In the genomic region with DNA sequence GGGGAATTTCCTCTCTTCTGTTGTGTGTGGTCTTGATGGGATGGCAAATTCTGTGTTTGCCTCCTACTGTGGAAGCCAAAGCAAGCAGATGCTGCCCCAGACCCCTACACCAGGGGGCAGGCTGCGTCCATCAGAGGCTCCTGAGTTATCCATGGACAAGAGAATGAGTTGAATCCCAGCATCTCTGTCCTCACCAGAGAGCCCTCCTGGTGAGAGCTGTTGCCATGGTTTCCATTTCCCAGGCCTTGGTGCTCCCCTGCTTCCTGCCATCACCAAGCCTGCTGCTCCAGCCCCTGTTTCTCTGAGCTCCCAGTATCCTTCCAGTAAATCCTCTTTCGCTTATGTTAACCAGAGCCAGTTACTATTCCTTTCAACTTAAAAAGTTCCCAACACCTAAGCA, we compare ENCODE assay signal across 8 cellular contexts. TPM values are rescaled to one million over a fixed set of nuclear protein-coding genes. Genes with fewer than 3 reads are reported as not detected.
A peak's percentile ranks its signal among the peaks of the same experiment; 100 is the strongest.
DNase-seq lines count a peak whose midpoint lies in the region; ATAC-seq and TF ChIP-seq lines count a peak whose summit lies in the region.

No MANE protein-coding gene starts in this region.

- TF ChIP-seq POLR2A in gastrocnemius medialis (IDR thresholded peaks at IDR 0.05), result no peak

- H3K27me3 ChIP-seq in left ventricle myocardium inferior (ENCODE audit: low read depth) (no peaks in the 10 kb centered on the region), gastrocnemius medialis (no peaks in the 10 kb centered on the region)

- TF ChIP-seq CTCF in WI38 (IDR thresholded peaks at IDR 0.05; ENCODE audit: low read depth, low read length) (peak; percentile 92), left ventricle myocardium inferior (IDR thresholded peaks at IDR 0.05; ENCODE audit: borderline replicate concordance) (peak; percentile 83), gastrocnemius medialis (IDR thresholded peaks at IDR 0.05 in 4 of 5, conservative IDR thresholded peaks at IDR 0.05 in 1 of 5) (peak in 3 of 5 experiments; percentile 37 to 38 (median 37))

- in situ Hi-C loops in gastrocnemius medialis (cut with MboI; ENCODE audit: low sequenced_read_pairs in 4 of 4), result loop anchor here in 2 of 4 donors (10.0 to 25.0 kb wide), 2 partner anchors 251 to 484 kb away; no protein-coding TSS in a partner anchor

- H3K27ac ChIP-seq in left ventricle myocardium inferior (replicated peaks), result no peak overlapping the region
- no peak overlapping the region for H3K27ac ChIP-seq in gastrocnemius medialis

- DNase-seq in AG08396 (ENCODE audit: low spot score) (peak; percentile 77), NCI-H2081 (lab: John Stamatoyannopoulos, UW) (peak; percentile 74 to 85), left ventricle myocardium inferior (peak; percentile 50), gastrocnemius medialis (no peak)

- intact Hi-C loops in left ventricle myocardium inferior (cut with micrococcal nuclease), result loop anchor here (5.0 kb wide), 1 partner anchor 259 kb away; no protein-coding TSS in a partner anchor
- intact Hi-C loops in gastrocnemius medialis (cut with DNase I; ENCODE audit: low total_unique reads), result loop anchor here (5.0 to 10.0 kb wide), 2 partner anchors 259 to 491 kb away; no protein-coding TSS in a partner anchor

- ATAC-seq in GM19351 (IDR thresholded peaks at IDR 0.05; ENCODE audit: unreplicated experiment) (peak; percentile 57), gastrocnemius medialis (no peak), HG03442 (IDR thresholded peaks at IDR 0.05; ENCODE audit: unreplicated experiment) (no peak), HG03039 (IDR thresholded peaks at IDR 0.05; ENCODE audit: unreplicated experiment) (no peak)

- H3K9me3 ChIP-seq in left ventricle myocardium inferior (replicated peaks) (no peaks in the 10 kb centered on the region), gastrocnemius medialis (no peaks in the 10 kb centered on the region)

- H3K4me1 ChIP-seq in left ventricle myocardium inferior, result peaks cover 11% of the 10 kb centered on the region
- peaks cover 8 to 10% of the 10 kb centered on the region in 2 donors for H3K4me1 ChIP-seq in gastrocnemius medialis

- no peak overlapping the region for H3K4me3 ChIP-seq in WI38 (ENCODE audit: low read depth, low read length)
- no peak overlapping the region for H3K4me3 ChIP-seq in left ventricle myocardium inferior
- H3K4me3 ChIP-seq in gastrocnemius medialis, result no peak overlapping the region

- no peaks in the 10 kb centered on the region for H3K36me3 ChIP-seq in left ventricle myocardium inferior
- H3K36me3 ChIP-seq in gastrocnemius medialis, result no peaks in the 10 kb centered on the region

RNA-seq across cellular contexts. Expression of a gene that starts 20.4 kb away (rescaled TPM):
- total RNA-seq in left ventricle myocardium inferior, result 35.1 TPM
- total RNA-seq in gastrocnemius medialis, result 10 to 100 TPM; 17.9 to 24.5 (median 22.1) TPM

Comparison
In these comparisons a context has a peak if more than half of its experiments do, and no peak if none do; other contexts are left out.
1. DNase-seq: peak in AG08396 (single experiment), NCI-H2081 (2 of 2) and left ventricle myocardium inferior (single experiment); none in gastrocnemius medialis (0 of 2).
2. CTCF ChIP-seq: peak in every context shown above with its lines; median percentile 92 in WI38; 83 in left ventricle myocardium inferior; 37 in gastrocnemius medialis.